ENCODE assay signal across 16 cellular contexts in genomic region chr11:122686106-122686505, GRCh38. TPM values are rescaled to one million over a fixed set of nuclear protein-coding genes. Genes with fewer than 3 reads are reported as not detected.
DNase-seq lines count a peak whose midpoint lies in the region; TF ChIP-seq lines count a peak whose summit lies in the region.
"Had no signal": no experiment of that assay in that cellular context is flagged by ENCODE, and none has a peak within 500 bp of the region (broad histone marks: within the 10 kb centered on the region; RNA-seq: fewer than 3 reads in every experiment).

No MANE protein-coding gene starts in this region.

- no peak overlapping the region for H3K4me3 Mint-ChIP-seq in osteocyte (ENCODE audit: unreplicated experiment)

- no peak for TF ChIP-seq POLR2A in tibial nerve (IDR thresholded peaks at IDR 0.05)

- H3K36me3 ChIP-seq in tibial nerve = no peaks in the 10 kb centered on the region
- H3K36me3 ChIP-seq: pancreas had no signal

- WGBS in tibial nerve, 2 donors = 84 to 86% methylated on average over 8 of the region's 8 CpGs

- no peak overlapping the region for H3K27ac ChIP-seq in tibial nerve
- H3K27ac ChIP-seq: pancreas, RWPE1 had no signal

- peaks cover 0 to 6% (median under 1%) of the 10 kb centered on the region in 4 donors for H3K4me1 ChIP-seq in tibial nerve
- H3K4me1 ChIP-seq: pancreas had no signal

- no peak for TF ChIP-seq CTCF in osteocyte (IDR thresholded peaks at IDR 0.05)
- no peak for TF ChIP-seq CTCF in tibial nerve (IDR thresholded peaks at IDR 0.05)

- no peaks in the 10 kb centered on the region for H3K27me3 Mint-ChIP-seq in osteocyte (ENCODE audit: unreplicated experiment)

- peak overlapping the region; percentile 15 for H3K27ac Mint-ChIP-seq in osteocyte (ENCODE audit: unreplicated experiment)

- no peak for TF ChIP-seq EP300 in tibial nerve (IDR thresholded peaks at IDR 0.05)

- H3K9me3 Mint-ChIP-seq in osteocyte (ENCODE audit: unreplicated experiment) = no peaks in the 10 kb centered on the region

- H3K36me3 Mint-ChIP-seq in osteocyte (ENCODE audit: unreplicated experiment) = peaks cover 1% of the 10 kb centered on the region

- peaks cover 34% of the 10 kb centered on the region for H3K4me1 Mint-ChIP-seq in osteocyte (ENCODE audit: unreplicated experiment)

- H3K4me3 ChIP-seq in tibial nerve = no peak overlapping the region
- H3K4me3 ChIP-seq: pancreas had no signal

- peak; percentile 77 for DNase-seq in DMS79 (lab: John Stamatoyannopoulos, UW)
- DNase-seq in M059J (ENCODE audit: low read depth) = peak; percentile 51
- peak; percentile 55 for DNase-seq in fibroblast of peridontal ligament (ENCODE audit: extremely low read depth)
- no peak for DNase-seq in osteocyte (ENCODE audit: extremely low spot score, unreplicated experiment)
- no peak for DNase-seq in iPS-NIHi11 (ENCODE audit: low spot score)
- no peak for DNase-seq in tibial nerve (ENCODE audit: low spot score in 2 of 2)
- no peak for DNase-seq in activated CD8-positive, alpha-beta memory T cell treated with anti-CD3 and anti-CD28 coated beads, Interleukin-2, amount 50 U/mL, for 48 hours
- DNase-seq in NCI-H524 treated with DMSO at 0.1 percent for 48 hours (lab: John Stamatoyannopoulos, UW) = no peak
- DNase-seq: activated CD4-positive, alpha-beta T cell treated with anti-CD3 and anti-CD28 coated beads for 4 hours; activated CD8-positive, alpha-beta memory T cell treated with anti-CD3 and anti-CD28 coated beads, Interleukin-2, amount 50 U/mL, for 4 hours; foreskin fibroblast; left ventricle myocardium superior; NCI-H146; pancreas; stimulated activated CD4-positive, alpha-beta T cell treated with anti-CD3 and anti-CD28 coated beads, Interleukin-4, amount 100 ng/mL, for 1 hour had no signal

- H3K27me3 ChIP-seq in tibial nerve = no peaks in the 10 kb centered on the region
- H3K27me3 ChIP-seq: pancreas had no signal

- no peaks in the 10 kb centered on the region for H3K9me3 ChIP-seq in tibial nerve
- H3K9me3 ChIP-seq: pancreas had no signal

RNA-seq across cellular contexts. Expression of gene UBASH3B, which starts 30.6 kb away (rescaled TPM):
- total RNA-seq in M059J (2014; rRNA removed; shearing (Covaris generic)) = 14.9 and 19.3 TPM in 2 replicates
- total RNA-seq in osteocyte = 40.9 and 43.5 TPM in 2 replicates
- total RNA-seq in tibial nerve = 1 to 10 TPM in 3 of 4 donors, under 1 TPM in 1; 0.66 to 5.1 (median 1.8) TPM

Comparison
In these comparisons a context has a peak if more than half of its experiments do, and no peak if none do; other contexts are left out.
1. DNase-seq: peak in DMS79 (single experiment), M059J (single experiment) and fibroblast of peridontal ligament (single experiment); none in osteocyte (single experiment), iPS-NIHi11 (single experiment), tibial nerve (0 of 2), activated CD8-positive, alpha-beta memory T cell treated with anti-CD3 and anti-CD28 coated beads, Interleukin-2, amount 50 U/mL, for 48 hours (single experiment) and NCI-H524 treated with DMSO at 0.1 percent for 48 hours (single experiment).